In the genomic region with DNA sequence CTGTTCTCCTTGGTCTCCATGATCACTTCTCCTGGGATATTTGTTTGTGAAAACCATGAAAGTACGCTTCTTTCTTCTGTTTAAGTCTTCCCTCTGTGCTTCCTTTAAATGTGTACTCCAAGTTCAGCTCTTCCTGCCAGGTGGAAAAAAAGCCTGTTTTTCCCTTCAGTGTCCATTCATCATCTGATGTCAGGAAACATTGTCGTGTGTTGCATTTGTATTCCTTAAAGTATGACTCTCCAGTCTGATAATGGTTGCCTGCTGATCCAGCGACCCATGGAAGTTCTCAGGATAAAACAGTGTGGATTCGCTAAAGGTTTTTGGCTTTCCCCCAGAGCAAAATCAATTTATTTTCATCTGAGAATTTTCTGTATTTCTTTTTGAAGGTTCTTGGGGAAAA, we compare ENCODE assay signal across 15 cellular contexts.
"Had no signal": no experiment of that assay in that cellular context is flagged by ENCODE, and none has a peak within 500 bp of the region (broad histone marks: within the 10 kb centered on the region; RNA-seq: fewer than 3 reads in every experiment).

No MANE protein-coding gene starts in this region.

- H3K27me3 ChIP-seq: dorsolateral prefrontal cortex, neural progenitor cell, spleen, stomach, upper lobe of right lung had no signal

- H3K27ac Mint-ChIP-seq: activated naive CD8-positive, alpha-beta T cell treated with anti-CD3 and anti-CD28 coated beads for 36 hours; activated T-helper 1 cell treated with anti-CD3 and anti-CD28 coated beads, Interleukin-12 subunit alpha, Interleukin-12 subunit beta, Interleukin-2, Interleukin-4 antibody, amounts not matched to agents 30 ng/mL and 10 ng/mL and 1 ng/mL, durations not matched to agents 14 hours and 24 hours and 36 hours; neural progenitor cell had no signal

- H3K9ac ChIP-seq: neural progenitor cell had no signal

- H3K27ac ChIP-seq: dorsolateral prefrontal cortex, neural progenitor cell, stomach, thoracic aorta, upper lobe of right lung had no signal

- H3K4me1 ChIP-seq: neural progenitor cell, stomach, upper lobe of right lung had no signal

- H3K9me3 Mint-ChIP-seq: activated naive CD8-positive, alpha-beta T cell treated with anti-CD3 and anti-CD28 coated beads for 36 hours; activated T-helper 1 cell treated with anti-CD3 and anti-CD28 coated beads, Interleukin-12 subunit alpha, Interleukin-12 subunit beta, Interleukin-2, Interleukin-4 antibody, amounts not matched to agents 30 ng/mL and 10 ng/mL and 1 ng/mL, durations not matched to agents 14 hours and 24 hours and 36 hours had no signal

- H3K4me3 Mint-ChIP-seq: activated naive CD8-positive, alpha-beta T cell treated with anti-CD3 and anti-CD28 coated beads for 36 hours; activated T-helper 1 cell treated with anti-CD3 and anti-CD28 coated beads, Interleukin-12 subunit alpha, Interleukin-12 subunit beta, Interleukin-2, Interleukin-4 antibody, amounts not matched to agents 30 ng/mL and 10 ng/mL and 1 ng/mL, durations not matched to agents 14 hours and 24 hours and 36 hours; neural progenitor cell had no signal

- ATAC-seq: esophagus mucosa, sciatic nerve, upper lobe of right lung had no signal

- H3K4me1 Mint-ChIP-seq: activated naive CD8-positive, alpha-beta T cell treated with anti-CD3 and anti-CD28 coated beads for 36 hours; neural progenitor cell had no signal

- H3K4me3 ChIP-seq: neural progenitor cell, stomach, thoracic aorta, upper lobe of right lung had no signal

- DNase-seq: activated CD4-positive, alpha-beta T cell treated with anti-CD3 and anti-CD28 coated beads, Interleukin-2, amount 50 U/mL, for 1 hour; activated naive CD8-positive, alpha-beta T cell treated with anti-CD3 and anti-CD28 coated beads for 36 hours; anterior cingulate cortex; dorsolateral prefrontal cortex; hypothalamus; kidney; mesendoderm; spleen; stomach; upper lobe of right lung had no signal

- H3K9me3 ChIP-seq: spleen, stomach, thoracic aorta, upper lobe of right lung had no signal

- H3K4me2 ChIP-seq: neural progenitor cell had no signal

- H3K36me3 Mint-ChIP-seq: activated naive CD8-positive, alpha-beta T cell treated with anti-CD3 and anti-CD28 coated beads for 36 hours had no signal

- H3K36me3 ChIP-seq: spleen, stomach, thoracic aorta, upper lobe of right lung had no signal

- H2AFZ ChIP-seq: neural progenitor cell had no signal
